16 cellular contexts compared by ENCODE assay signal in genomic region chr7:131029002-131029401, GRCh38.
DNase-seq lines count a peak whose midpoint lies in the region; ATAC-seq and TF ChIP-seq lines count a peak whose summit lies in the region.
"Had no signal": no experiment of that assay in that cellular context is flagged by ENCODE, and none has a peak within 500 bp of the region (broad histone marks: within the 10 kb centered on the region; RNA-seq: fewer than 3 reads in every experiment).

No MANE protein-coding gene starts in this region.

- CTCF ChIA-PET in activated CD8-positive, alpha-beta memory T cell treated with anti-CD3 and anti-CD28 coated beads, Interleukin-2, amount 10 ng/mL, durations not matched to agents 7 days and 5 days (lab: Charles Lee): interaction anchor here (0.6 to 2.4 kb wide), 5 partner anchors 9 to 89 kb away, joined by 3 to 14 read pairs (median 6); no protein-coding TSS in a partner anchor

- H3K9me3 Mint-ChIP-seq in activated CD8-positive, alpha-beta memory T cell treated with anti-CD3 and anti-CD28 coated beads, Interleukin-2, amount 10 ng/mL, durations not matched to agents 7 days and 5 days (ENCODE audit: low read depth): peaks cover 3% of the 10 kb centered on the region
- H3K9me3 Mint-ChIP-seq in IgD-negative memory B cell: no peaks in the 10 kb centered on the region
- peaks cover 10% of the 10 kb centered on the region for H3K9me3 Mint-ChIP-seq in activated naive CD8-positive, alpha-beta T cell treated with anti-CD3 and anti-CD28 coated beads, Interleukin-2, amount 50 U/mL, for 24 hours
- no peaks in the 10 kb centered on the region for H3K9me3 Mint-ChIP-seq in natural killer cell
- H3K9me3 Mint-ChIP-seq: H9, neural crest cell had no signal

- peaks cover 83% of the 10 kb centered on the region for H3K4me1 Mint-ChIP-seq in activated CD8-positive, alpha-beta memory T cell treated with anti-CD3 and anti-CD28 coated beads, Interleukin-2, amount 10 ng/mL, durations not matched to agents 7 days and 5 days
- peaks cover 60 to 75% (median 62%) of the 10 kb centered on the region in 3 donors for H3K4me1 Mint-ChIP-seq in IgD-negative memory B cell
- peaks cover 94% of the 10 kb centered on the region for H3K4me1 Mint-ChIP-seq in activated naive CD8-positive, alpha-beta T cell treated with anti-CD3 and anti-CD28 coated beads, Interleukin-2, amount 50 U/mL, for 24 hours
- H3K4me1 Mint-ChIP-seq in natural killer cell: peaks cover 76 to 81% of the 10 kb centered on the region in 2 donors
- H3K4me1 Mint-ChIP-seq: neural crest cell had no signal

- H3K27ac Mint-ChIP-seq in activated CD8-positive, alpha-beta memory T cell treated with anti-CD3 and anti-CD28 coated beads, Interleukin-2, amount 10 ng/mL, durations not matched to agents 7 days and 5 days: peak overlapping the region; percentile 63
- H3K27ac Mint-ChIP-seq in IgD-negative memory B cell (peak overlapping the region; percentile 91 to 96 (median 93)), natural killer cell (peak overlapping the region; percentile 76 to 82)
- H3K27ac Mint-ChIP-seq in activated naive CD8-positive, alpha-beta T cell treated with anti-CD3 and anti-CD28 coated beads, Interleukin-2, amount 50 U/mL, for 24 hours: peak overlapping the region; percentile 99
- H3K27ac Mint-ChIP-seq: H9 had no signal

- peaks cover 32% of the 10 kb centered on the region for H3K36me3 Mint-ChIP-seq in activated CD8-positive, alpha-beta memory T cell treated with anti-CD3 and anti-CD28 coated beads, Interleukin-2, amount 10 ng/mL, durations not matched to agents 7 days and 5 days
- peaks cover 3% of the 10 kb centered on the region for H3K36me3 Mint-ChIP-seq in IgD-negative memory B cell
- peaks cover 33% of the 10 kb centered on the region for H3K36me3 Mint-ChIP-seq in activated naive CD8-positive, alpha-beta T cell treated with anti-CD3 and anti-CD28 coated beads, Interleukin-2, amount 50 U/mL, for 24 hours (ENCODE audit: low read depth)
- H3K36me3 Mint-ChIP-seq in natural killer cell: no peaks in the 10 kb centered on the region

- ATAC-seq in activated CD8-positive, alpha-beta memory T cell treated with anti-CD3 and anti-CD28 coated beads, Interleukin-2, amount 10 ng/mL, durations not matched to agents 7 days and 5 days: no peak
- no peak for ATAC-seq in activated naive CD8-positive, alpha-beta T cell treated with anti-CD3 and anti-CD28 coated beads, Interleukin-2, amount 50 U/mL, for 24 hours
- ATAC-seq in natural killer cell (no peak), esophagus mucosa (no peak)
- ATAC-seq: gastrocnemius medialis had no signal

- DNase-seq in activated CD8-positive, alpha-beta memory T cell treated with anti-CD3 and anti-CD28 coated beads, Interleukin-2, amount 10 ng/mL, durations not matched to agents 7 days and 5 days: no peak
- DNase-seq in activated CD8-positive, alpha-beta memory T cell treated with anti-CD3 and anti-CD28 coated beads, Interleukin-2, amount 50 U/mL, for 4 hours: no peak
- DNase-seq in activated naive CD8-positive, alpha-beta T cell treated with anti-CD3 and anti-CD28 coated beads, Interleukin-2, amount 50 U/mL, for 24 hours: no peak
- DNase-seq in natural killer cell (no peak), islet precursor cell (no peak), GM10266 (ENCODE audit: extremely low spot score) (no peak)
- DNase-seq: ACHN, dorsolateral prefrontal cortex, gastrocnemius medialis, H9, NCI-H146, T1000 had no signal

- H3K27me3 Mint-ChIP-seq in activated CD8-positive, alpha-beta memory T cell treated with anti-CD3 and anti-CD28 coated beads, Interleukin-2, amount 10 ng/mL, durations not matched to agents 7 days and 5 days: no peaks in the 10 kb centered on the region
- H3K27me3 Mint-ChIP-seq in IgD-negative memory B cell: no peaks in the 10 kb centered on the region
- H3K27me3 Mint-ChIP-seq in activated naive CD8-positive, alpha-beta T cell treated with anti-CD3 and anti-CD28 coated beads, Interleukin-2, amount 50 U/mL, for 24 hours: no peaks in the 10 kb centered on the region
- H3K27me3 Mint-ChIP-seq in natural killer cell (ENCODE audit: low read depth in 2 of 2): no peaks in the 10 kb centered on the region

- TF ChIP-seq CTCF in natural killer cell (IDR thresholded peaks at IDR 0.05) (no peak), GM10266 (IDR thresholded peaks at IDR 0.05; ENCODE audit: control insufficient read depth, insufficient read depth, low read depth, missing control alignments) (no peak)

- no peak overlapping the region for H3K4me3 Mint-ChIP-seq in activated CD8-positive, alpha-beta memory T cell treated with anti-CD3 and anti-CD28 coated beads, Interleukin-2, amount 10 ng/mL, durations not matched to agents 7 days and 5 days
- peak overlapping the region in 3 of 4 donors; percentile 58 to 70 (median 65) for H3K4me3 Mint-ChIP-seq in IgD-negative memory B cell
- no peak overlapping the region for H3K4me3 Mint-ChIP-seq in activated naive CD8-positive, alpha-beta T cell treated with anti-CD3 and anti-CD28 coated beads, Interleukin-2, amount 50 U/mL, for 24 hours
- peak overlapping the region; percentile 21 for H3K4me3 Mint-ChIP-seq in natural killer cell
- H3K4me3 Mint-ChIP-seq: CD14-positive monocyte, H9, neural crest cell had no signal

- intact Hi-C loops in natural killer cell (cut with micrococcal nuclease): loop anchor here (5.0 kb wide), 1 partner anchor 132 kb away; no protein-coding TSS in a partner anchor

Comparison
In these comparisons a context has a peak if more than half of its experiments do, and no peak if none do; other contexts are left out.
1. H3K4me3 Mint-ChIP-seq: peak in IgD-negative memory B cell (3 of 4) and natural killer cell (single experiment); none in activated CD8-positive, alpha-beta memory T cell treated with anti-CD3 and anti-CD28 coated beads, Interleukin-2, amount 10 ng/mL, durations not matched to agents 7 days and 5 days (single experiment) and activated naive CD8-positive, alpha-beta T cell treated with anti-CD3 and anti-CD28 coated beads, Interleukin-2, amount 50 U/mL, for 24 hours (single experiment).
2. Peak in every context shown above with its lines, with median percentiles within 50 percentile points of each other: H3K27ac Mint-ChIP-seq.